Comparison of ENCODE assay signal across 8 cellular contexts in the genomic region with DNA sequence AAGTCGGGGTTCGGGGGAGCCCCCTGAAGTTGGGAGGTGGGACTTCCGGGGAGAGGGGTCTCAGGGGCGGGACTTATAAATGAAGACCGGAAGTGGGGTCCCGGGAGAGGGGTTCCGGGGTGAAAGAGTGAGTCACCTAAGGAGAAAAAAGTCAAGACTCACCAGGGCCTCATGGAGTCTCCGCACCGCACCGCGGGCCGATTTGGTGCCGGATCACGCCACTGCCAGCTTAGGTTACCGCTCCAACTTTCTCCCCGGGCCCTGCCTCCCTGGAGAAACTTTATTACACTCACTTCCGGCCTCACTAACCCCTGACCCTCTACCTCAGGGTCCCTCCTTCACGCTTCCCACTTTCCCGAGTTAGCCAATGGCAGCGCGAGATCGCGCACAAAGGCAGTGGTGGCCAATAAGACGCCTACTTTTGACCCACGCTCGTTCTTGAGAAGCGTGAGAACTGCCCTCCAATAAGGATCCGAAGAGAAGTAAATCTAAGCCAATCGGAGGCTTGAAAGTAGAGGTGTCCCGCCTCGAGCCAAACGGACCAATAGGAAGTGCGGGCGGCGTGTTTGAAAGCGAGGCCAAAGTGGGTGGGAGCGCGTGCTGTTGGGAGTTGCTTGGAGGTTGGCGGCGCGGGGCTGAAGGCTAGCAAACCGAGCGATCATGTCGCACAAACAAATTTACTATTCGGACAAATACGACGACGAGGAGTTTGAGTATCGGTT. TPM values are rescaled to one million over a fixed set of nuclear protein-coding genes. Genes with fewer than 3 reads are reported as not detected.
DNase-seq lines count a peak whose midpoint lies in the region; ATAC-seq and TF ChIP-seq lines count a peak whose summit lies in the region.

A gene (plus strand): TSS at position 596 of the 722 bp plus-strand sequence. CDS start 65 bp downstream, at position 661.

- H3K36me3 ChIP-seq in esophagus (ENCODE audit: control insufficient read depth in 2 of 2, insufficient read depth in 2 of 2, low read length in 1 of 2) (peaks cover 0 to 5% of the 10 kb centered on the region in 2 donors), mucosa of rectum (ENCODE audit: control insufficient read depth in 2 of 2, insufficient read depth in 2 of 2, low read length in 2 of 2) (peaks cover 0 to 10% of the 10 kb centered on the region in 2 donors)

- peak; percentile 71 for ATAC-seq in GM21619 (IDR thresholded peaks at IDR 0.05; ENCODE audit: unreplicated experiment)

- H3K4me1 ChIP-seq in esophagus (ENCODE audit: control insufficient read depth in 2 of 2, insufficient read depth in 2 of 2, low read length in 1 of 2) (peaks cover 15 to 25% of the 10 kb centered on the region in 2 donors), mucosa of rectum (ENCODE audit: control insufficient read depth in 2 of 2, insufficient read depth in 2 of 2, low read length in 2 of 2) (peaks cover 31 to 40% of the 10 kb centered on the region in 2 donors)

- 0% methylated on average over 49 of the region's 49 CpGs for WGBS in esophagus, 2 donors

- peak; percentile 100 for DNase-seq in DMS53 (lab: John Stamatoyannopoulos, UW)
- peak; percentile 91 for DNase-seq in OCI-M2 (lab: John Stamatoyannopoulos, UW; ENCODE audit: unreplicated experiment)
- peak; percentile 91 for DNase-seq in activated T-cell treated with anti-CD3 and anti-CD28 coated beads for 48 hours (ENCODE audit: low read depth)
- peak; percentile 95 for DNase-seq in stimulated activated CD8-positive, alpha-beta memory T cell treated with anti-CD3 and anti-CD28 coated beads, Interleukin-4, amount 100 ng/mL, for 48 hours

- TF ChIP-seq RAD21 in Ishikawa (IDR thresholded peaks at IDR 0.05; ENCODE audit: low read depth) = no peak

- H3K27me3 ChIP-seq in esophagus (ENCODE audit: control insufficient read depth in 1 of 2, insufficient read depth in 2 of 2, low read length in 2 of 2) = no peaks in the 10 kb centered on the region
- no peaks in the 10 kb centered on the region for H3K27me3 ChIP-seq in mucosa of rectum (ENCODE audit: control insufficient read depth in 2 of 2, insufficient read depth in 2 of 2, low read length in 2 of 2)

- H3K4me3 ChIP-seq in esophagus (ENCODE audit: low read depth in 1 of 2, low read length in 2 of 2) (peak within 1 kb of the TSS; percentile 65 to 86), mucosa of rectum (ENCODE audit: low read length in 2 of 2) (peak within 1 kb of the TSS; percentile 96 to 97)

- H3K27ac ChIP-seq in esophagus (ENCODE audit: low read depth in 2 of 2, low read length in 1 of 2) = peak within 1 kb of the TSS; percentile 98 to 100
- peak within 1 kb of the TSS; percentile 99 for H3K27ac ChIP-seq in mucosa of rectum (ENCODE audit: low read depth in 2 of 2, low read length in 2 of 2)

- peak within 1 kb of the TSS; percentile 79 to 99 for H3K9ac ChIP-seq in mucosa of rectum (ENCODE audit: low read depth in 1 of 2, low read length in 2 of 2)

- H3K9me3 ChIP-seq in esophagus (ENCODE audit: control insufficient read depth in 2 of 2, insufficient read depth in 1 of 2, low read depth in 1 of 2, low read length in 1 of 2) (no peaks in the 10 kb centered on the region), mucosa of rectum (ENCODE audit: control insufficient read depth in 2 of 2, low read length in 2 of 2) (no peaks in the 10 kb centered on the region)

- TF ChIP-seq EP300 in Ishikawa (IDR thresholded peaks at IDR 0.05; ENCODE audit: borderline replicate concordance) = no peak

TF ChIP-seq in Ishikawa, 13 proteins besides CTCF, POLR2A, EP300 and RAD21:
- TF ChIP-seq ZBTB7A (IDR thresholded peaks at IDR 0.05; ENCODE audit: low read depth) = peak; percentile 99
- no peak for TF ChIP-seq TEAD4 (IDR thresholded peaks at IDR 0.05)
- TF ChIP-seq, protein P1, sequence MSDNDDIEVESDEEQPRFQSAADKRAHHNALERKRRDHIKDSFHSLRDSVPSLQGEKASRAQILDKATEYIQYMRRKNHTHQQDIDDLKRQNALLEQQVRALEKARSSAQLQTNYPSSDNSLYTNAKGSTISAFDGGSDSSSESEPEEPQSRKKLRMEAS (IDR thresholded peaks at IDR 0.05) = peak; percentile 97
- peak; percentile 35; the same call in 1 of the 2 replicates for TF ChIP-seq NFIC (IDR thresholded peaks at IDR 0.05)
- no peak for TF ChIP-seq YY1 (IDR thresholded peaks at IDR 0.05; ENCODE audit: low read depth)
- peak; percentile 54; the same call in 1 of the 2 replicates for TF ChIP-seq CREB1 (IDR thresholded peaks at IDR 0.05; ENCODE audit: low read depth)
- no peak for TF ChIP-seq EGR1 (IDR thresholded peaks at IDR 0.05)
- no peak; the same call in none of the 2 replicates for TF ChIP-seq FOXM1 (IDR thresholded peaks at IDR 0.05; ENCODE audit: borderline replicate concordance, low read depth)
- TF ChIP-seq, protein P2, sequence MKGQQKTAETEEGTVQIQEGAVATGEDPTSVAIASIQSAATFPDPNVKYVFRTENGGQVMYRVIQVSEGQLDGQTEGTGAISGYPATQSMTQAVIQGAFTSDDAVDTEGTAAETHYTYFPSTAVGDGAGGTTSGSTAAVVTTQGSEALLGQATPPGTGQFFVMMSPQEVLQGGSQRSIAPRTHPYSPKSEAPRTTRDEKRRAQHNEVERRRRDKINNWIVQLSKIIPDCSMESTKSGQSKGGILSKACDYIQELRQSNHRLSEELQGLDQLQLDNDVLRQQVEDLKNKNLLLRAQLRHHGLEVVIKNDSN (IDR thresholded peaks at IDR 0.05) = no peak
- TF ChIP-seq, protein P3, sequence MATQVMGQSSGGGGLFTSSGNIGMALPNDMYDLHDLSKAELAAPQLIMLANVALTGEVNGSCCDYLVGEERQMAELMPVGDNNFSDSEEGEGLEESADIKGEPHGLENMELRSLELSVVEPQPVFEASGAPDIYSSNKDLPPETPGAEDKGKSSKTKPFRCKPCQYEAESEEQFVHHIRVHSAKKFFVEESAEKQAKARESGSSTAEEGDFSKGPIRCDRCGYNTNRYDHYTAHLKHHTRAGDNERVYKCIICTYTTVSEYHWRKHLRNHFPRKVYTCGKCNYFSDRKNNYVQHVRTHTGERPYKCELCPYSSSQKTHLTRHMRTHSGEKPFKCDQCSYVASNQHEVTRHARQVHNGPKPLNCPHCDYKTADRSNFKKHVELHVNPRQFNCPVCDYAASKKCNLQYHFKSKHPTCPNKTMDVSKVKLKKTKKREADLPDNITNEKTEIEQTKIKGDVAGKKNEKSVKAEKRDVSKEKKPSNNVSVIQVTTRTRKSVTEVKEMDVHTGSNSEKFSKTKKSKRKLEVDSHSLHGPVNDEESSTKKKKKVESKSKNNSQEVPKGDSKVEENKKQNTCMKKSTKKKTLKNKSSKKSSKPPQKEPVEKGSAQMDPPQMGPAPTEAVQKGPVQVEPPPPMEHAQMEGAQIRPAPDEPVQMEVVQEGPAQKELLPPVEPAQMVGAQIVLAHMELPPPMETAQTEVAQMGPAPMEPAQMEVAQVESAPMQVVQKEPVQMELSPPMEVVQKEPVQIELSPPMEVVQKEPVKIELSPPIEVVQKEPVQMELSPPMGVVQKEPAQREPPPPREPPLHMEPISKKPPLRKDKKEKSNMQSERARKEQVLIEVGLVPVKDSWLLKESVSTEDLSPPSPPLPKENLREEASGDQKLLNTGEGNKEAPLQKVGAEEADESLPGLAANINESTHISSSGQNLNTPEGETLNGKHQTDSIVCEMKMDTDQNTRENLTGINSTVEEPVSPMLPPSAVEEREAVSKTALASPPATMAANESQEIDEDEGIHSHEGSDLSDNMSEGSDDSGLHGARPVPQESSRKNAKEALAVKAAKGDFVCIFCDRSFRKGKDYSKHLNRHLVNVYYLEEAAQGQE (IDR thresholded peaks at IDR 0.05; ENCODE audit: low read depth) = no peak
- no peak; the same call in 1 of the 2 replicates for TF ChIP-seq TCF12 (IDR thresholded peaks at IDR 0.05; ENCODE audit: low read depth)
- TF ChIP-seq CEBPB (IDR thresholded peaks at IDR 0.05) = no peak
- peak; percentile 72 for TF ChIP-seq TAF1 (IDR thresholded peaks at IDR 0.05; ENCODE audit: low read depth)
TF ChIP-seq in Ishikawa: peak in this region for 5.

RNA-seq across cellular contexts. Expression of the gene that starts here (rescaled TPM):
- polyA plus RNA-seq in esophagus = 10 to 100 TPM in 1 of 2 donors, 1 to 10 TPM in 1; 8.9 to 74.3 TPM

Comparison
In these comparisons a context has a peak if more than half of its experiments do, and no peak if none do; other contexts are left out.
1. Peak in every context shown above with its lines: DNase-seq, ATAC-seq, H3K4me3 ChIP-seq and H3K27ac ChIP-seq.